21 cellular contexts compared by ENCODE assay signal in the genomic region with DNA sequence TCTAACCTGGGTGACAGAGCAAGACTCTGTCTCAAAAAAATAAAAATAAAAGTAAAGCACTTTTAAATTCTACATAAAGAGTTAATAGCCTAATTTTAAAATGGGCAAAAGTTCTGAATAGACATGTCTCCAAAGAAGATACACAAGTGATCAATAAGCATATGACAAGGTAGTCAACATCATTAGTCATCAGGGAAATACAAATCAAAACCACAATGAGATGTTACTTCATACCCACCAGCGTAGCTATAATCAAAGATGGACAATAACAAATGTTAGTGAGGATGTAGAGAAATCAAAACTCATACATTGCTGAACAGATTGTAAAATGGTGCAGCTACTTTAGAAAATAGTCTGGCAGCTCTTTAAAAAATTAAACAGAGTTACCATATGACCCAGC.
"Had no signal": no experiment of that assay in that cellular context is flagged by ENCODE, and none has a peak within 500 bp of the region (broad histone marks: within the 10 kb centered on the region; RNA-seq: fewer than 3 reads in every experiment).

No MANE protein-coding gene starts in this region.

- H3K27ac ChIP-seq: coronary artery, dorsolateral prefrontal cortex, hepatocyte, spleen, tibial nerve, upper lobe of right lung, vagina had no signal

- H3K4me3 Mint-ChIP-seq: naive B cell had no signal

- H3K4me3 ChIP-seq: coronary artery, dorsolateral prefrontal cortex, hepatocyte, lung, spleen, tibial nerve, upper lobe of right lung, vagina had no signal

- H3K9me3 Mint-ChIP-seq: naive B cell had no signal

- H3K4me1 ChIP-seq: upper lobe of right lung, vagina had no signal

- H3K9me3 ChIP-seq: spleen, tibial nerve, upper lobe of right lung, vagina had no signal

- H3K4me1 Mint-ChIP-seq: naive B cell had no signal

- DNase-seq: dorsolateral prefrontal cortex; effector CD8-positive, alpha-beta T cell; foreskin melanocyte; head of caudate nucleus; left colon; left ventricle myocardium superior; mesendoderm; naive B cell; posterior cingulate gyrus; spleen; stimulated activated CD4-positive, alpha-beta T cell treated with anti-CD3 and anti-CD28 coated beads, Interleukin-15, amount 100 ng/mL, for 24 hours; stimulated activated CD4-positive, alpha-beta T cell treated with anti-CD3 and anti-CD28 coated beads, Interleukin-1b, Interleukin-23, amount 100 ng/mL, for 48 hours; stimulated activated CD4-positive, alpha-beta T cell treated with anti-CD3 and anti-CD28 coated beads, Interleukin-4, amount 100 ng/mL, for 24 hours; stimulated activated naive CD4-positive, alpha-beta T cell treated with Interleukin-2 at 50 U/mL for 16 hours; upper lobe of right lung had no signal

- H3K36me3 ChIP-seq: tibial nerve, upper lobe of right lung, vagina had no signal

- H3K36me3 Mint-ChIP-seq: naive B cell had no signal

- H3K27me3 ChIP-seq: dorsolateral prefrontal cortex, hepatocyte, spleen, tibial nerve, upper lobe of right lung, vagina had no signal

- H3K27me3 Mint-ChIP-seq: naive B cell had no signal

- ATAC-seq: left colon, left ventricle myocardium superior, sciatic nerve, upper lobe of right lung had no signal
